Comparison of ENCODE assay signal across 8 cellular contexts in genomic region chr13:32381539-32381938, GRCh38. TPM values are rescaled to one million over a fixed set of nuclear protein-coding genes. Genes with fewer than 3 reads are reported as not detected.
DNase-seq lines count a peak whose midpoint lies in the region; ATAC-seq and TF ChIP-seq lines count a peak whose summit lies in the region.

No MANE protein-coding gene starts in this region.

- H3K4me3 ChIP-seq in gastroesophageal sphincter: no peak overlapping the region

- H3K36me3 ChIP-seq in gastroesophageal sphincter: no peaks in the 10 kb centered on the region

- peak; percentile 62; the same call in 2 of the 3 replicates for ATAC-seq in SK-N-SH treated with all-trans-retinoic acid at 6 μM for 48 hours
- no peak for ATAC-seq in gastroesophageal sphincter
- ATAC-seq in GM18873 (IDR thresholded peaks at IDR 0.05; ENCODE audit: low FRiP score, unreplicated experiment): no peak

- H3K27ac ChIP-seq in gastroesophageal sphincter: no peak overlapping the region

- in situ Hi-C loops in ACHN (cut with HindIII; ENCODE audit: low pct_ligation_motif_present, low pct_unique_long_range_greater_than_20kb, low sequenced_read_pairs): no loop called here

- no peaks in the 10 kb centered on the region for H3K9me3 ChIP-seq in gastroesophageal sphincter

- no peak for TF ChIP-seq POLR2A in gastroesophageal sphincter (IDR thresholded peaks at IDR 0.05)

- no peak for TF ChIP-seq EP300 in gastroesophageal sphincter (IDR thresholded peaks at IDR 0.05)

- H3K27me3 ChIP-seq in gastroesophageal sphincter: no peaks in the 10 kb centered on the region

- DNase-seq in ACHN (peak; percentile 8), GM10266 (ENCODE audit: extremely low spot score) (peak; percentile 26), pons (ENCODE audit: low spot score) (peak; percentile 74), activated T-cell treated with anti-CD3 and anti-CD28 coated beads for 4 hours (no peak), epidermal melanocyte (ENCODE audit: insufficient read length, low spot score) (no peak)

- 72 to 86% methylated on average over 3 of the region's 3 CpGs for WGBS in gastroesophageal sphincter (ENCODE audit: low coverage in 1 of 2), 2 donors

- TF ChIP-seq CTCF in GM10266 (IDR thresholded peaks at IDR 0.05; ENCODE audit: control insufficient read depth, insufficient read depth, low read depth, missing control alignments) (peak; percentile 66), gastroesophageal sphincter (IDR thresholded peaks at IDR 0.05) (peak in 3 of 4 experiments; percentile 20 to 55 (median 30))

- no peaks in the 10 kb centered on the region for H3K4me1 ChIP-seq in gastroesophageal sphincter

TF ChIP-seq in SK-N-SH treated with all-trans-retinoic acid at 6 μM for 48 hours, 23 proteins besides CTCF, POLR2A, EP300 and RAD21:
- no peak for TF ChIP-seq ZNF70 (CRISPR knock-in tag; IDR thresholded peaks at IDR 0.05)
- no peak for TF ChIP-seq ZNF8 (CRISPR knock-in tag; IDR thresholded peaks at IDR 0.05)
- TF ChIP-seq POU6F1 (CRISPR knock-in tag; IDR thresholded peaks at IDR 0.05; ENCODE audit: borderline replicate concordance, low read depth): no peak
- no peak for TF ChIP-seq BACH2 (CRISPR knock-in tag; IDR thresholded peaks at IDR 0.05; ENCODE audit: borderline replicate concordance)
- TF ChIP-seq ZFP30 (CRISPR knock-in tag; IDR thresholded peaks at IDR 0.05): no peak
- TF ChIP-seq PATZ1 (CRISPR knock-in tag; IDR thresholded peaks at IDR 0.05; ENCODE audit: borderline replicate concordance): no peak
- TF ChIP-seq RARB (CRISPR knock-in tag; IDR thresholded peaks at IDR 0.05): no peak
- TF ChIP-seq ISL1 (CRISPR knock-in tag; IDR thresholded peaks at IDR 0.05): no peak
- no peak for TF ChIP-seq ESRRG (CRISPR knock-in tag; IDR thresholded peaks at IDR 0.05)
- no peak for TF ChIP-seq CSRNP3 (CRISPR knock-in tag; IDR thresholded peaks at IDR 0.05)
- TF ChIP-seq ZC3H10 (CRISPR knock-in tag; IDR thresholded peaks at IDR 0.05): no peak
- TF ChIP-seq ZFP3 (CRISPR knock-in tag; IDR thresholded peaks at IDR 0.05): no peak
- TF ChIP-seq ARNTL (CRISPR knock-in tag; IDR thresholded peaks at IDR 0.05; ENCODE audit: borderline replicate concordance, low read depth): no peak
- TF ChIP-seq CSDC2 (CRISPR knock-in tag; IDR thresholded peaks at IDR 0.05): no peak

RNA-seq across cellular contexts. Expression of gene N4BP2L1, which starts 46.4 kb away (rescaled TPM):
- 10 to 100 TPM in 3 of 4 donors, 1 to 10 TPM in 1; 7.2 to 31.0 (median 22.5) TPM for total RNA-seq in gastroesophageal sphincter

Comparison
In these comparisons a context has a peak if more than half of its experiments do, and no peak if none do; other contexts are left out.
1. DNase-seq: peak in ACHN (single experiment), GM10266 (single experiment) and pons (single experiment); none in activated T-cell treated with anti-CD3 and anti-CD28 coated beads for 4 hours (single experiment) and epidermal melanocyte (single experiment).